ENCODE assay signal across 8 cellular contexts in genomic region chr13:48412881-48413351, GRCh38. TPM values are rescaled to one million over a fixed set of nuclear protein-coding genes. Genes with fewer than 3 reads are reported as not detected.
DNase-seq lines count a peak whose midpoint lies in the region; ATAC-seq and TF ChIP-seq lines count a peak whose summit lies in the region.

TSS of gene LPAR6 (minus strand) at chr13:48413113. CDS start at chr13:48412423, 690 bp downstream.

- H3F3A ChIP-seq in MM.1S (ENCODE audit: insufficient read depth, low read length) = no peaks in the 10 kb centered on the region

- H3K9me3 ChIP-seq in mucosa of stomach (ENCODE audit: control insufficient read depth, low read length) (no peaks in the 10 kb centered on the region), uterus (no peaks in the 10 kb centered on the region), MM.1S (replicated peaks; ENCODE audit: insufficient read depth, low read length) (no peaks in the 10 kb centered on the region)

- peak; percentile 64 to 95 for TF ChIP-seq POLR2A in uterus (IDR thresholded peaks at IDR 0.05)

- TF ChIP-seq CTCF in uterus (IDR thresholded peaks at IDR 0.05) (no peak), MM.1S (IDR thresholded peaks at IDR 0.05; ENCODE audit: low read length) (no peak)

- H3K27me3 ChIP-seq in H7 (ENCODE audit: control insufficient read depth, insufficient read depth, low read length) (no peaks in the 10 kb centered on the region), mucosa of stomach (ENCODE audit: control insufficient read depth, insufficient read depth, low read length) (no peaks in the 10 kb centered on the region), uterus (no peaks in the 10 kb centered on the region), MM.1S (replicated peaks; ENCODE audit: insufficient read depth, low read length) (no peaks in the 10 kb centered on the region)

- H3K4me1 ChIP-seq in mucosa of stomach (ENCODE audit: control insufficient read depth, insufficient read depth, low read length) (no peaks in the 10 kb centered on the region), uterus (peaks cover 0 to 4% of the 10 kb centered on the region in 2 donors), MM.1S (ENCODE audit: low read length) (no peaks in the 10 kb centered on the region)

- H3K79me2 ChIP-seq in MM.1S (ENCODE audit: low read length) = no peaks in the 10 kb centered on the region

- H3K4me2 ChIP-seq in MM.1S (ENCODE audit: low read depth, low read length) = no peak within 1 kb of the TSS

- H3K36me3 ChIP-seq in H7 (replicated peaks; ENCODE audit: control insufficient read depth, insufficient read depth, low read length) (no peaks in the 10 kb centered on the region), mucosa of stomach (ENCODE audit: control insufficient read depth, insufficient read depth, low read length) (no peaks in the 10 kb centered on the region), uterus (no peaks in the 10 kb centered on the region), MM.1S (replicated peaks; ENCODE audit: insufficient read depth, low read length) (no peaks in the 10 kb centered on the region)

- ATAC-seq in esophagus mucosa (peak; percentile 76), GM21576 (IDR thresholded peaks at IDR 0.05; ENCODE audit: unreplicated experiment) (no peak), HG02840 (IDR thresholded peaks at IDR 0.05; ENCODE audit: low FRiP score, unreplicated experiment) (no peak)

- intact Hi-C loops in T-helper 1 cell treated with Interleukin-12 subunit alpha and Interleukin-12 subunit beta and Interleukin-4 antibody, amounts not matched to agents 30 ng/mL and 1 ng/mL, for 36 hours (cut with micrococcal nuclease) = loop anchor here (1.0 to 5.0 kb wide), 10 partner anchors 36 to 564 kb away; partner anchors contain the start of genes CYSLTR2, FNDC3A and ITM2B
- intact Hi-C loops in uterus (cut with DNase I; ENCODE audit: low total_unique reads) = no loop called here

- H2AFZ ChIP-seq in MM.1S (ENCODE audit: low read length) = no peak within 1 kb of the TSS

- H3K4me3 ChIP-seq in H7 (ENCODE audit: insufficient read depth, low read depth, low read length) (peak within 1 kb of the TSS; percentile 50), mucosa of stomach (ENCODE audit: low read length) (peak within 1 kb of the TSS; percentile 65), uterus (peak within 1 kb of the TSS; percentile 49 to 60), MM.1S (ENCODE audit: low read length) (no peak within 1 kb of the TSS)

- H3K9me2 ChIP-seq in MM.1S (replicated peaks; ENCODE audit: insufficient read depth, low read length) = no peaks in the 10 kb centered on the region

- H3K27ac ChIP-seq in uterus (peak within 1 kb of the TSS; percentile 77 to 94), MM.1S (ENCODE audit: low read length) (no peak within 1 kb of the TSS)

- H4K20me1 ChIP-seq in MM.1S (ENCODE audit: insufficient read depth, low read length) = no peaks in the 10 kb centered on the region

- DNase-seq in H7 (peak; percentile 2), uterus (peak in 1 of 2 donors; percentile 37), MM.1S (no peak)

- H3K9ac ChIP-seq in mucosa of stomach (ENCODE audit: low read length) (peak within 1 kb of the TSS; percentile 87), MM.1S (ENCODE audit: low read length) (no peak within 1 kb of the TSS)

RNA-seq across cellular contexts. Expression of gene LPAR6, which starts in this region (rescaled TPM):
- total RNA-seq in H7 (2014; rRNA removed; shearing (Covaris generic)) = 5.5 and 8.8 TPM in 2 replicates
- 20.3 and 21.9 TPM in 2 replicates for total RNA-seq in T-helper 1 cell treated with Interleukin-12 subunit alpha and Interleukin-12 subunit beta and Interleukin-4 antibody, amounts not matched to agents 30 ng/mL and 1 ng/mL, for 36 hours
- 71.7 TPM for total RNA-seq in esophagus mucosa
- total RNA-seq in uterus = 10 to 100 TPM; 13.1 to 85.9 (median 38.9) TPM
